ENCODE assay signal across 17 cellular contexts in the genomic region with DNA sequence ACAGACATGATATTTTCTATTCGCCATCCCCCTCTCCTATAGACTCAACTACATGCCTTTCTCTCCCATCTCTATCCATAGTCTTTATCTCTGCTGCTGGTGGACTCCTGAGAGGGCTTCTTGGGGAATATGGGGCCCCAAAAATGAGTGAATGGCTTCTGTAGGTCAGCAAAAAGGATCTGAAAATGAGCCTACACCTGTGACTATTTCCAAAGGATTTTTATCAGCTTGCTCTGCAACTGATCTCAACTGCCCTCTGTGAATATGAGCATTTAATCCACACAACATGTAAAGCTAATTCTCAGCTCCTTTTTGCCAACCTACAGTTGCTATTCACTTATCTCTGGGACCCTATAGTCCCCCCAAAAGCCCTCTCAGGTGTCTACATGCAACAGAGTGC. TPM values are rescaled to one million over a fixed set of nuclear protein-coding genes. Genes with fewer than 3 reads are reported as not detected.
DNase-seq lines count a peak whose midpoint lies in the region; ATAC-seq and TF ChIP-seq lines count a peak whose summit lies in the region.
"Had no signal": no experiment of that assay in that cellular context is flagged by ENCODE, and none has a peak within 500 bp of the region (broad histone marks: within the 10 kb centered on the region; RNA-seq: fewer than 3 reads in every experiment).

No MANE protein-coding gene starts in this region.

- TF ChIP-seq POLR2A in upper lobe of left lung (IDR thresholded peaks at IDR 0.05) (no peak), heart left ventricle (IDR thresholded peaks at IDR 0.05) (no peak)

- H3K27ac Mint-ChIP-seq in activated naive CD4-positive, alpha-beta T cell treated with anti-CD3 and anti-CD28 coated beads, Interleukin-2, amount 10 ng/mL, durations not matched to agents 7 days and 5 days, result peak overlapping the region; percentile 100
- H3K27ac Mint-ChIP-seq in activated CD4-positive, alpha-beta memory T cell treated with anti-CD3 and anti-CD28 coated beads for 36 hours, result peak overlapping the region; percentile 100
- peak overlapping the region; percentile 99 for H3K27ac Mint-ChIP-seq in effector memory CD8-positive, alpha-beta T cell

- POLR2A ChIA-PET in activated CD4-positive, alpha-beta memory T cell treated with anti-CD3 and anti-CD28 coated beads for 36 hours (lab: Charles Lee), result interaction anchor here (1.8 to 10.8 kb wide), 5 partner anchors 14 to 494 kb away, joined by 4 to 517 read pairs (median 26); no protein-coding TSS in a partner anchor

- H3K36me3 ChIP-seq in upper lobe of left lung (no peaks in the 10 kb centered on the region), heart left ventricle (no peaks in the 10 kb centered on the region)

- peak overlapping the region; percentile 69 for H3K4me3 Mint-ChIP-seq in activated naive CD4-positive, alpha-beta T cell treated with anti-CD3 and anti-CD28 coated beads, Interleukin-2, amount 10 ng/mL, durations not matched to agents 7 days and 5 days
- peak overlapping the region; percentile 14 for H3K4me3 Mint-ChIP-seq in activated CD4-positive, alpha-beta memory T cell treated with anti-CD3 and anti-CD28 coated beads for 36 hours
- peak overlapping the region; percentile 77 to 100 for H3K4me3 Mint-ChIP-seq in effector memory CD8-positive, alpha-beta T cell
- H3K4me3 Mint-ChIP-seq: neural crest cell had no signal

- no peak for DNase-seq in activated naive CD4-positive, alpha-beta T cell treated with anti-CD3 and anti-CD28 coated beads, Interleukin-2, amount 10 ng/mL, durations not matched to agents 7 days and 5 days
- DNase-seq in activated naive CD4-positive, alpha-beta T cell treated with anti-CD3 and anti-CD28 coated beads, Interleukin-2, amount 50 U/mL, for 16 hours, result no peak
- no peak for DNase-seq in activated CD4-positive, alpha-beta memory T cell treated with anti-CD3 and anti-CD28 coated beads for 36 hours
- no peak for DNase-seq in effector memory CD8-positive, alpha-beta T cell
- DNase-seq in upper lobe of left lung (no peak), RKO (ENCODE audit: low spot score) (no peak), heart left ventricle (no peak)
- DNase-seq: activated gamma-delta T cell treated with Interleukin-2 at 50 U/mL for 16 hours; effector CD4-positive, alpha-beta T cell; left ventricle myocardium superior; NCI-H187; stimulated activated CD4-positive, alpha-beta T cell treated with anti-CD3 and anti-CD28 coated beads, Interleukin-2, amount 100 ng/mL, for 24 hours; trophoblast cell had no signal

- H3K27ac ChIP-seq in upper lobe of left lung (peak overlapping the region in 3 of 4 donors; percentile 2 to 61 (median 45)), heart left ventricle (peak overlapping the region in 1 of 12 donors; percentile 89)

- no peaks in the 10 kb centered on the region for H3K4me1 ChIP-seq in upper lobe of left lung
- peaks cover 0 to 16% (median 0%) of the 10 kb centered on the region in 12 donors for H3K4me1 ChIP-seq in heart left ventricle

- no peaks in the 10 kb centered on the region for H3K27me3 Mint-ChIP-seq in activated naive CD4-positive, alpha-beta T cell treated with anti-CD3 and anti-CD28 coated beads, Interleukin-2, amount 10 ng/mL, durations not matched to agents 7 days and 5 days
- no peaks in the 10 kb centered on the region for H3K27me3 Mint-ChIP-seq in activated CD4-positive, alpha-beta memory T cell treated with anti-CD3 and anti-CD28 coated beads for 36 hours
- H3K27me3 Mint-ChIP-seq in effector memory CD8-positive, alpha-beta T cell, result no peaks in the 10 kb centered on the region

- no peak for TF ChIP-seq EP300 in upper lobe of left lung (IDR thresholded peaks at IDR 0.05)

- no peaks in the 10 kb centered on the region for H3K9me3 Mint-ChIP-seq in activated naive CD4-positive, alpha-beta T cell treated with anti-CD3 and anti-CD28 coated beads, Interleukin-2, amount 10 ng/mL, durations not matched to agents 7 days and 5 days
- H3K9me3 Mint-ChIP-seq in activated CD4-positive, alpha-beta memory T cell treated with anti-CD3 and anti-CD28 coated beads for 36 hours, result no peaks in the 10 kb centered on the region
- H3K9me3 Mint-ChIP-seq in effector memory CD8-positive, alpha-beta T cell, result no peaks in the 10 kb centered on the region
- H3K9me3 Mint-ChIP-seq: neural crest cell had no signal

- intact Hi-C loops in activated CD4-positive, alpha-beta memory T cell treated with anti-CD3 and anti-CD28 coated beads for 36 hours (cut with micrococcal nuclease), result loop anchor here (1.0 to 10.0 kb wide), 6 partner anchors 224 to 1252 kb away; a partner anchor contains a TSS
- intact Hi-C loops in heart left ventricle (cut with DNase I), result no loop called here

- ATAC-seq in effector memory CD8-positive, alpha-beta T cell (replicated peaks), result no peak
- ATAC-seq in upper lobe of left lung (ENCODE audit: low FRiP score in 2 of 2), result no peak
- no peak for ATAC-seq in GM19452 (IDR thresholded peaks at IDR 0.05; ENCODE audit: unreplicated experiment)
- no peak for ATAC-seq in heart left ventricle
- ATAC-seq: left ventricle myocardium superior, Panc1 had no signal

- no peak for TF ChIP-seq CTCF in upper lobe of left lung (IDR thresholded peaks at IDR 0.05)
- TF ChIP-seq CTCF in heart left ventricle (IDR thresholded peaks at IDR 0.05), result no peak

- H3K4me3 ChIP-seq in upper lobe of left lung, result no peak overlapping the region
- H3K4me3 ChIP-seq in heart left ventricle, result no peak overlapping the region

- no peaks in the 10 kb centered on the region for H3K9me3 ChIP-seq in upper lobe of left lung
- no peaks in the 10 kb centered on the region for H3K9me3 ChIP-seq in heart left ventricle

- H3K4me1 Mint-ChIP-seq in activated naive CD4-positive, alpha-beta T cell treated with anti-CD3 and anti-CD28 coated beads, Interleukin-2, amount 10 ng/mL, durations not matched to agents 7 days and 5 days, result peaks cover 98% of the 10 kb centered on the region
- peaks cover 97% of the 10 kb centered on the region for H3K4me1 Mint-ChIP-seq in activated CD4-positive, alpha-beta memory T cell treated with anti-CD3 and anti-CD28 coated beads for 36 hours (ENCODE audit: low read depth)
- H3K4me1 Mint-ChIP-seq in effector memory CD8-positive, alpha-beta T cell (ENCODE audit: low read depth in 2 of 2), result peaks cover 87 to 93% of the 10 kb centered on the region in 2 donors

- CTCF ChIA-PET in activated naive CD4-positive, alpha-beta T cell treated with anti-CD3 and anti-CD28 coated beads, Interleukin-2, amount 10 ng/mL, durations not matched to agents 7 days and 5 days (lab: Charles Lee), result interaction anchor here (1.0 to 10.3 kb wide), 3 partner anchors 15 to 271 kb away, joined by 3 to 346 read pairs (median 11); no protein-coding TSS in a partner anchor
- CTCF ChIA-PET in activated CD4-positive, alpha-beta memory T cell treated with anti-CD3 and anti-CD28 coated beads for 36 hours (lab: Charles Lee), result interaction anchor here (1.6 to 11.6 kb wide), 5 partner anchors 15 to 309 kb away, joined by 4 to 390 read pairs (median 45); no protein-coding TSS in a partner anchor

- H3K27me3 ChIP-seq in upper lobe of left lung (no peaks in the 10 kb centered on the region), heart left ventricle (peaks cover 0 to 53% (median 12%) of the 10 kb centered on the region in 9 donors)

- H3K36me3 Mint-ChIP-seq in activated naive CD4-positive, alpha-beta T cell treated with anti-CD3 and anti-CD28 coated beads, Interleukin-2, amount 10 ng/mL, durations not matched to agents 7 days and 5 days, result peaks cover 40% of the 10 kb centered on the region
- peaks cover 23% of the 10 kb centered on the region for H3K36me3 Mint-ChIP-seq in activated CD4-positive, alpha-beta memory T cell treated with anti-CD3 and anti-CD28 coated beads for 36 hours
- H3K36me3 Mint-ChIP-seq in effector memory CD8-positive, alpha-beta T cell (ENCODE audit: insufficient read depth), result peaks cover 63% of the 10 kb centered on the region

- WGBS in upper lobe of left lung, 2 donors, result 84 to 86% methylated on average over 1 of the region's 1 CpG
- 83 to 91% (median 84%) methylated on average over 1 of the region's 1 CpG for WGBS in heart left ventricle, 4 donors

RNA-seq across cellular contexts. Expression of a gene that starts 36.2 kb away (rescaled TPM):
- not detected for total RNA-seq in activated CD4-positive, alpha-beta memory T cell treated with anti-CD3 and anti-CD28 coated beads for 36 hours
- total RNA-seq in upper lobe of left lung (10 to 100 TPM in 2 of 6 donors, not detected in 4; 34.2 to 64.5 TPM), heart left ventricle (1 to 10 TPM in 5 of 9 donors, not detected in 4; 2.2 to 8.4 (median 6.1) TPM)
- 1 to 10 TPM in 1 of 2 donors, not detected in 1; 1.0 TPM for polyA plus RNA-seq in heart left ventricle
- total RNA-seq: left ventricle myocardium superior, NCI-H460, neural crest cell had no signal

RNA-seq across cellular contexts. Expression of a gene that starts 47.9 kb away (rescaled TPM):
- 10 to 100 TPM in 1 of 2 experiments, 1 to 10 TPM in 1; 9.5 to 11.0 TPM for total RNA-seq in activated CD4-positive, alpha-beta memory T cell treated with anti-CD3 and anti-CD28 coated beads for 36 hours
- total RNA-seq in upper lobe of left lung (10 to 100 TPM in 3 of 6 donors, 1 to 10 TPM in 3; 5.7 to 34.6 (median 10.0) TPM), heart left ventricle (10 to 100 TPM in 1 of 9 donors, 1 to 10 TPM in 8; 1.5 to 20.3 (median 3.3) TPM)
- polyA plus RNA-seq in heart left ventricle, result 1 to 10 TPM; 1.6 to 4.2 TPM
- total RNA-seq: NCI-H460 had no signal

RNA-seq across cellular contexts. Expression of a gene that starts 57.7 kb away (rescaled TPM):
- not detected for total RNA-seq in activated CD4-positive, alpha-beta memory T cell treated with anti-CD3 and anti-CD28 coated beads for 36 hours
- total RNA-seq in upper lobe of left lung (10 to 100 TPM in 1 of 6 donors, 1 to 10 TPM in 1, not detected in 4; 9.8 to 20.6 TPM), heart left ventricle (1 to 10 TPM in 5 of 9 donors, not detected in 4; 2.6 to 4.3 (median 3.2) TPM)
- polyA plus RNA-seq in heart left ventricle, result 1 to 10 TPM in 1 of 2 donors, not detected in 1; 1.3 TPM
- total RNA-seq: left ventricle myocardium superior, NCI-H460, neural crest cell had no signal

Comparison
In these comparisons a context has a peak if more than half of its experiments do, and no peak if none do; other contexts are left out.
1. H3K4me3 Mint-ChIP-seq: peak in every context shown above with its lines; median percentile 88 in effector memory CD8-positive, alpha-beta T cell; 69 in activated naive CD4-positive, alpha-beta T cell treated with anti-CD3 and anti-CD28 coated beads, Interleukin-2, amount 10 ng/mL, durations not matched to agents 7 days and 5 days; 14 in activated CD4-positive, alpha-beta memory T cell treated with anti-CD3 and anti-CD28 coated beads for 36 hours.